8 cellular contexts compared by ENCODE assay signal in genomic region chr4:40316782-40317635, GRCh38. TPM values are rescaled to one million over a fixed set of nuclear protein-coding genes. Genes with fewer than 3 reads are reported as not detected.
A peak's percentile ranks its signal among the peaks of the same experiment; 100 is the strongest.
DNase-seq lines count a peak whose midpoint lies in the region; ATAC-seq and TF ChIP-seq lines count a peak whose summit lies in the region.

No MANE protein-coding gene starts in this region.

- peaks cover 54% of the 10 kb centered on the region for H3K4me1 Mint-ChIP-seq in mesothelial cell of epicardium

- TF ChIP-seq CTCF in mesothelial cell of epicardium (IDR thresholded peaks at IDR 0.05; ENCODE audit: unreplicated experiment) = peak; percentile 93

- no peaks in the 10 kb centered on the region for H3K9me3 Mint-ChIP-seq in mesothelial cell of epicardium

- peak overlapping the region; percentile 62 for H3K4me3 Mint-ChIP-seq in mesothelial cell of epicardium

- H3K36me3 Mint-ChIP-seq in mesothelial cell of epicardium = no peaks in the 10 kb centered on the region

- ATAC-seq in GM18861 (IDR thresholded peaks at IDR 0.05; ENCODE audit: unreplicated experiment) (peak; percentile 51), HG03378 (IDR thresholded peaks at IDR 0.05; ENCODE audit: unreplicated experiment) (peak; percentile 62)
- peak; percentile 70 for ATAC-seq in stimulated activated naive CD8-positive, alpha-beta T cell treated with anti-CD3 and anti-CD28 coated beads, Interleukin-15, Interleukin-2, amounts not matched to agents 100 U/mL and 50 U/mL, for 24 hours

- H3K27me3 Mint-ChIP-seq in mesothelial cell of epicardium (ENCODE audit: low read depth) = no peaks in the 10 kb centered on the region

- peak overlapping the region; percentile 100 for H3K27ac Mint-ChIP-seq in mesothelial cell of epicardium

- peak; percentile 40 for DNase-seq in activated CD4-positive, alpha-beta T cell treated with anti-CD3 and anti-CD28 coated beads for 24 hours (ENCODE audit: low read depth in 2 of 2)
- peak; percentile 47 for DNase-seq in effector CD4-positive, alpha-beta T cell
- DNase-seq in mesothelial cell of epicardium (ENCODE audit: low spot score in 2 of 2, unreplicated experiment in 2 of 2) = peak in 1 of 2 experiments; percentile 58
- peak; percentile 57 for DNase-seq in stimulated activated naive CD8-positive, alpha-beta T cell treated with anti-CD3 and anti-CD28 coated beads, Interleukin-15, Interleukin-2, amounts not matched to agents 100 U/mL and 50 U/mL, for 24 hours
- no peak for DNase-seq in effector CD8-positive, alpha-beta T cell (lab: John Stamatoyannopoulos, UW)
- no peak for DNase-seq in NCI-H345 (lab: John Stamatoyannopoulos, UW)

RNA-seq across cellular contexts. Expression of gene CHRNA9, which starts 18.1 kb away (rescaled TPM):
- total RNA-seq in mesothelial cell of epicardium = not detected in 3 replicates

Comparison
In these comparisons a context has a peak if more than half of its experiments do, and no peak if none do; other contexts are left out.
1. DNase-seq: peak in activated CD4-positive, alpha-beta T cell treated with anti-CD3 and anti-CD28 coated beads for 24 hours (2 of 2), effector CD4-positive, alpha-beta T cell (single experiment) and stimulated activated naive CD8-positive, alpha-beta T cell treated with anti-CD3 and anti-CD28 coated beads, Interleukin-15, Interleukin-2, amounts not matched to agents 100 U/mL and 50 U/mL, for 24 hours (single experiment); none in effector CD8-positive, alpha-beta T cell (single experiment) and NCI-H345 (single experiment).
2. Peak in every context shown above with its lines, with median percentiles within 50 percentile points of each other: ATAC-seq.